In the genomic region with DNA sequence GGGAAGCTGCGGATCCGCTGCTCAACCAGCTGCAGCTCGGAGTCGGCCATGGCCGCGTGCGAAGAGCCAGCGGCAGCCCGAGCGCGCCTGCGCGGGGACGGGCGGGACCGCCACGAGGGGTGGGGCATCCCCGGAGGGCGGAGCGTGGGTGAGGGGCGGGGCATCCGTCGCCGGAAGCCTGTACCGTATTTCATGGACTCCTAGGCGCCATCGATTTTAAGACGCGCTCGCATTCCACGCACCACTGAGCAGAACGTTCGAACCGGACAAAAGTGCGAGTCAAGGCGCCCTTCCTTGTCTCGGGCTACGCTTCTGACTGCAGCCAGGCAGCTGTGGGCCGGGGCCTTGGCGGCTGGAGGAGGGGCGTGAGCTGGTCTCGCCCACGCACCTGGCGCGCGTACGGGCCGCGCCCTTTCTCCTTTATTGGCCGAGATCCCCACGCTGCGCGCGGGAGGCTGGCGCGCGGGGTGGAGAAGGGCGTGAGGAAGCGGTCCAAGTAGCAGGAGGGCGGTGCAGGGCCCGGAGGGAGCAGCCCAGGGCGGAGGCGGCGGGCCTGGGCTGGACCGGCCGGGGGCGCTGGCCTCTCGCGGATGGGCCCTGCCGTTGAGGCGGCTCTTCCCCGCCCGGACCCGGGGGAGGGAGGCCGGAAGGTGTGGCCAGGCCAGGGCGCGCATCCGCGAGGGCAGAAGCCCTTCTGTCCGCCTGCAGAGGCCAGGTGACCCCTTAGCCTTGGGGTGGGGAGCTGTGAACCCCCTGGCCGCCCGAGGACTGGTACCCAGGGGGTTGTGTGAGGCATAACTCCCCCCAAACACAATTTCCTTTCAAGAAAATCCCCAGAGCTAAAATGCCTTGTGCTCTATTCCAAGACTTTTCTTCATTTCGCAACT, we compare ENCODE assay signal across 8 cellular contexts. TPM values are rescaled to one million over a fixed set of nuclear protein-coding genes. Genes with fewer than 3 reads are reported as not detected.
DNase-seq lines count a peak whose midpoint lies in the region; ATAC-seq and TF ChIP-seq lines count a peak whose summit lies in the region.

A gene with protein sequence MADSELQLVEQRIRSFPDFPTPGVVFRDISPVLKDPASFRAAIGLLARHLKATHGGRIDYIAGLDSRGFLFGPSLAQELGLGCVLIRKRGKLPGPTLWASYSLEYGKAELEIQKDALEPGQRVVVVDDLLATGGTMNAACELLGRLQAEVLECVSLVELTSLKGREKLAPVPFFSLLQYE (minus strand): TSS at position 79 of the 887 bp plus-strand sequence. CDS start 29 bp downstream, at position 50.

- WGBS in IMR-90 (ENCODE audit: extremely low coverage in 2 of 2, insufficient read length in 1 of 2), 2 experiments = 1% methylated on average over 42 of the region's 83 CpGs; no CpG with 5 or more reads in 1 of the 2 experiments

- H3K9me3 ChIP-seq in IMR-90 (ENCODE audit: control insufficient read depth, insufficient read depth, low read length) (no peaks in the 10 kb centered on the region), OCI-LY3 (ENCODE audit: insufficient read depth, low read length) (no peaks in the 10 kb centered on the region), mucosa of descending colon (no peaks in the 10 kb centered on the region)

- H3K79me1 ChIP-seq in IMR-90 (ENCODE audit: low read depth in 1 of 2, low read length in 2 of 2) = peaks cover 4 to 29% of the 10 kb centered on the region in 2 experiments; a peak in 2 of 4 replicates

- no peak within 1 kb of the TSS for H2BK20ac ChIP-seq in IMR-90 (ENCODE audit: low read depth, low read length)

- TF ChIP-seq RAD21 in IMR-90 (IDR thresholded peaks at IDR 0.05; ENCODE audit: low read length) = peak; percentile 52

- no peak within 1 kb of the TSS; the same call in 2 of the 3 replicates for H2BK15ac ChIP-seq in IMR-90 (ENCODE audit: low read depth, low read length)

- peak within 1 kb of the TSS; percentile 82 for H2BK5ac ChIP-seq in IMR-90 (ENCODE audit: low read depth, low read length, poor library complexity, severe bottlenecking)

- dilution Hi-C loops in IMR-90 (cut with HindIII; ENCODE audit: low sequenced_read_pairs, unreplicated experiment) = no loop called here

- peak within 1 kb of the TSS; percentile 53; the same call in 1 of the 2 replicates for H3K23ac ChIP-seq in IMR-90 (ENCODE audit: low read depth, low read length)

- H3K36me3 ChIP-seq in IMR-90 (ENCODE audit: control insufficient read depth, insufficient read depth, low read length) (peaks cover 14% of the 10 kb centered on the region), OCI-LY3 (replicated peaks; ENCODE audit: low read depth, low read length) (peaks cover 25% of the 10 kb centered on the region), mucosa of descending colon (ENCODE audit: low read depth) (no peaks in the 10 kb centered on the region)

- in situ Hi-C loops in IMR-90 (cut with MboI; ENCODE audit: low sequenced_read_pairs) = no loop called here

- POLR2A ChIA-PET in IMR-90 (lab: Charles Lee; ENCODE audit: unreplicated experiment) = no interaction called here

- H3K9ac ChIP-seq in IMR-90 (ENCODE audit: low read depth, low read length) (peak within 1 kb of the TSS; percentile 76), OCI-LY3 (ENCODE audit: low read length) (peak within 1 kb of the TSS; percentile 73)

- H4K5ac ChIP-seq in IMR-90 (ENCODE audit: low read depth, low read length) = peak within 1 kb of the TSS; percentile 83

- peaks cover 21% of the 10 kb centered on the region for H3K79me2 ChIP-seq in OCI-LY3 (ENCODE audit: low read length)

- peak within 1 kb of the TSS; percentile 58; the same call in 1 of the 2 replicates for H2BK120ac ChIP-seq in IMR-90 (ENCODE audit: low read depth, low read length)

- intact Hi-C loops in IMR-90 (cut with micrococcal nuclease) = loop anchor here (1.0 to 5.0 kb wide), 3 partner anchors 45 to 405 kb away; partner anchors contain the start of genes TRAPPC2L and ZNF778
- intact Hi-C loops in mucosa of descending colon (cut with DNase I, micrococcal nuclease) = no loop called here

- BruUV-seq in IMR-90 (replicated peaks; lab: Mats Ljungman, UMichigan) = no TSS peak

- peak; percentile 69 for ATAC-seq in GM21528 (IDR thresholded peaks at IDR 0.05; ENCODE audit: low FRiP score, unreplicated experiment)
- peak; percentile 87 for ATAC-seq in IMR-90 (ENCODE audit: low read depth)
- ATAC-seq in mucosa of descending colon = peak; percentile 89

- DNase-seq in DMS 273 treated with DMSO at 0.1 percent for 48 hours (lab: John Stamatoyannopoulos, UW) (peak; percentile 72), IMR-90 (peak; percentile 95), activated T-cell treated with anti-CD3 and anti-CD28 coated beads for 24 hours (ENCODE audit: low read depth) (peak; percentile 97), epithelial cell of esophagus (ENCODE audit: low read depth) (peak; percentile 95), mucosa of descending colon (peak; percentile 95 to 99 (median 97))
- peak; percentile 93 to 95 for DNase-seq in stimulated activated CD8-positive, alpha-beta memory T cell treated with anti-CD3 and anti-CD28 coated beads, Interleukin-4, amount 100 ng/mL, for 1 hour (ENCODE audit: low read depth in 2 of 2, low spot score in 1 of 2)

- peak within 1 kb of the TSS; percentile 84 for H3K14ac ChIP-seq in IMR-90 (replicated peaks; ENCODE audit: low read depth, low read length)

- peak within 1 kb of the TSS; percentile 47 to 90 for H4K8ac ChIP-seq in IMR-90 (ENCODE audit: low read depth in 2 of 2, low read length in 2 of 2)

- peak within 1 kb of the TSS; percentile 8; the same call in 1 of the 2 replicates for H3K18ac ChIP-seq in IMR-90 (ENCODE audit: low read depth, low read length)

- H3K4me2 ChIP-seq in IMR-90 (ENCODE audit: low read depth, low read length) (peak within 1 kb of the TSS; percentile 90), OCI-LY3 (ENCODE audit: low read length) (peak within 1 kb of the TSS; percentile 80)

- peak; percentile 87 for TF ChIP-seq POLR2A in IMR-90 (IDR thresholded peaks at IDR 0.05; ENCODE audit: low read depth, low read length)

- H3K4me1 ChIP-seq in IMR-90 (ENCODE audit: control insufficient read depth, insufficient read depth, low read length) (peaks cover 12% of the 10 kb centered on the region), OCI-LY3 (ENCODE audit: low read length) (peaks cover 11% of the 10 kb centered on the region), mucosa of descending colon (ENCODE audit: low read depth) (peaks cover 25% of the 10 kb centered on the region)

- peak within 1 kb of the TSS; percentile 81 for H4K91ac ChIP-seq in IMR-90 (ENCODE audit: insufficient read depth, low read depth, low read length)

- peak within 1 kb of the TSS; percentile 97 for H2AFZ ChIP-seq in IMR-90 (replicated peaks; ENCODE audit: low read length, poor library complexity)
- H2AFZ ChIP-seq in OCI-LY3 (ENCODE audit: low read depth, low read length) = no peak within 1 kb of the TSS

- H3K9me1 ChIP-seq in IMR-90 (ENCODE audit: insufficient read depth, low read length) = no peaks in the 10 kb centered on the region

- no peaks in the 10 kb centered on the region for H3K27me3 ChIP-seq in IMR-90 (ENCODE audit: control insufficient read depth, insufficient read depth, low read length)
- no peaks in the 10 kb centered on the region for H3K27me3 ChIP-seq in OCI-LY3 (ENCODE audit: low read depth, low read length)

- H4K20me1 ChIP-seq in IMR-90 (ENCODE audit: insufficient read depth, low read length) = peaks cover 23% of the 10 kb centered on the region
- H4K20me1 ChIP-seq in OCI-LY3 (ENCODE audit: insufficient read depth, low read length) = peaks cover 20% of the 10 kb centered on the region; the same call in 1 of the 2 replicates

- CTCF ChIA-PET in IMR-90 (lab: Yijun Ruan, JAX) = interaction anchor here (1.6 to 1.7 kb wide), 2 partner anchors 45 to 75 kb away, joined by 4 to 7 read pairs; partner anchors contain the start of genes GALNS and TRAPPC2L

- TF ChIP-seq CTCF in IMR-90 (conservative IDR thresholded peaks at IDR 0.05; ENCODE audit: low read depth, low read length) (peak; percentile 53), OCI-LY3 (IDR thresholded peaks at IDR 0.05; ENCODE audit: low read depth, low read length) (no peak), epithelial cell of esophagus (IDR thresholded peaks at IDR 0.05; ENCODE audit: insufficient read depth, low read depth, low read length, missing control alignments) (no peak), mucosa of descending colon (IDR thresholded peaks at IDR 0.05) (no peak)

- peak within 1 kb of the TSS; percentile 100 for H2AK9ac ChIP-seq in IMR-90 (replicated peaks; ENCODE audit: low read depth, low read length, poor library complexity)

- peak within 1 kb of the TSS; percentile 96 for H2AK5ac ChIP-seq in IMR-90 (ENCODE audit: low read depth, low read length)

- H3K4me3 ChIP-seq in IMR-90 (ENCODE audit: insufficient read depth, low read depth, low read length) = peak within 1 kb of the TSS; percentile 60
- H3K4me3 ChIP-seq in OCI-LY3 (ENCODE audit: low read length) = peak within 1 kb of the TSS; percentile 84
- H3K4me3 ChIP-seq in epithelial cell of esophagus (ENCODE audit: low read length) = peak within 1 kb of the TSS; percentile 72
- peak within 1 kb of the TSS; percentile 29 for H3K4me3 ChIP-seq in mucosa of descending colon

- H3K56ac ChIP-seq in IMR-90 (ENCODE audit: extremely low read depth, insufficient read depth, low read length) = peak within 1 kb of the TSS; percentile 50

- peak within 1 kb of the TSS; percentile 84 for H3K27ac ChIP-seq in IMR-90 (ENCODE audit: insufficient read depth, low read length)
- peak within 1 kb of the TSS; percentile 57 for H3K27ac ChIP-seq in OCI-LY3 (ENCODE audit: low read length)

- peak within 1 kb of the TSS; percentile 90 for H3K4ac ChIP-seq in IMR-90 (ENCODE audit: low read depth, low read length)

TF ChIP-seq in IMR-90, 13 proteins besides CTCF, POLR2A, EP300 and RAD21 (continues in another document):
- TF ChIP-seq CHD1 (IDR thresholded peaks at IDR 0.05; ENCODE audit: low read depth, low read length) = no peak
- TF ChIP-seq BHLHE40 (IDR thresholded peaks at IDR 0.05; ENCODE audit: low read depth, low read length) = 0 out of 2 replicates have a peak, but pooled peaks have one; percentile 31
- peak; percentile 37; the same call in 1 of the 2 replicates for TF ChIP-seq USF2 (IDR thresholded peaks at IDR 0.05; ENCODE audit: low read depth, low read length)
- TF ChIP-seq RCOR1 (IDR thresholded peaks at IDR 0.05; ENCODE audit: insufficient replicate concordance, low read length) = no peak
- no peak; the same call in 1 of the 2 replicates for TF ChIP-seq MAZ (IDR thresholded peaks at IDR 0.05; ENCODE audit: borderline replicate concordance, low read depth, low read length)

RNA-seq across cellular contexts. Expression of the gene that starts here (rescaled TPM):
- 40.5 and 41.7 TPM in 2 replicates for total RNA-seq in IMR-90 (2012; rRNA removed)
- 157 and 209 TPM in 2 replicates for polyA plus RNA-seq in IMR-90 (2012; rRNA removed)
- 109 and 184 TPM in 2 replicates for polyA plus RNA-seq in IMR-90 (2012; cell fraction: cytosol; rRNA removed)
- polyA plus RNA-seq in IMR-90 (2012; cell fraction: nucleus; rRNA removed; ENCODE audit: low replicate concordance) = 87.9 and 240 TPM in 2 replicates
- total RNA-seq in mucosa of descending colon = 100 to 1,000 TPM in 2 of 3 donors, 10 to 100 TPM in 1; 76.5 to 185 (median 113) TPM

Comparison
In these comparisons a context has a peak if more than half of its experiments do, and no peak if none do; other contexts are left out.
1. Peak in every context shown above with its lines: DNase-seq, ATAC-seq, H3K4me3 ChIP-seq and H3K27ac ChIP-seq.
2. H3K4me3 ChIP-seq: peak in every context shown above with its lines; median percentile 84 in OCI-LY3; 72 in epithelial cell of esophagus; 60 in IMR-90; 29 in mucosa of descending colon.